11 cellular contexts compared by ENCODE assay signal in genomic region chr15:76988874-76989780, GRCh38. TPM values are rescaled to one million over a fixed set of nuclear protein-coding genes. Genes with fewer than 3 reads are reported as not detected.
DNase-seq lines count a peak whose midpoint lies in the region; ATAC-seq and TF ChIP-seq lines count a peak whose summit lies in the region.
"Had no signal": no experiment of that assay in that cellular context is flagged by ENCODE, and none has a peak within 500 bp of the region (broad histone marks: within the 10 kb centered on the region; RNA-seq: fewer than 3 reads in every experiment).

No MANE protein-coding gene starts in this region.

- no peak for TF ChIP-seq CTCF in endodermal cell (conservative IDR thresholded peaks at IDR 0.05)
- TF ChIP-seq CTCF in breast epithelium (IDR thresholded peaks at IDR 0.05): no peak

- H3K27me3 ChIP-seq in endodermal cell (ENCODE audit: control insufficient read depth, insufficient read depth, low read length, poor library complexity, severe bottlenecking): no peaks in the 10 kb centered on the region
- no peaks in the 10 kb centered on the region for H3K27me3 ChIP-seq in breast epithelium

- H3K27ac ChIP-seq in KOPT-K1 (ENCODE audit: low read depth, low read length, poor library complexity, severe bottlenecking) (peak overlapping the region; percentile 20), endodermal cell (ENCODE audit: low read depth, low read length) (no peak overlapping the region), breast epithelium (no peak overlapping the region)

- peak overlapping the region; percentile 80 for H3K4me3 Mint-ChIP-seq in activated CD4-positive, alpha-beta T cell treated with anti-CD3 and anti-CD28 coated beads, Interleukin-2, amount 10 ng/mL, durations not matched to agents 24 days and 14 days
- H3K4me3 Mint-ChIP-seq in endodermal cell: no peak overlapping the region
- H3K4me3 Mint-ChIP-seq in stimulated activated effector memory CD8-positive, alpha-beta T cell treated with anti-CD3 and anti-CD28 coated beads, Interleukin-12 subunit alpha, Interleukin-12 subunit beta, amount 100 ng/mL, for 72 hours: peak overlapping the region; percentile 70

- H3K9ac ChIP-seq in endodermal cell (ENCODE audit: extremely low read depth, low read length, poor library complexity, severe bottlenecking): no peak overlapping the region

- no peak overlapping the region for H3K4me3 ChIP-seq in endodermal cell (ENCODE audit: low read length)
- H3K4me3 ChIP-seq in breast epithelium: no peak overlapping the region

- DNase-seq in activated CD4-positive, alpha-beta T cell treated with anti-CD3 and anti-CD28 coated beads, Interleukin-2, amount 10 ng/mL, durations not matched to agents 24 days and 14 days: no peak
- DNase-seq in activated CD4-positive, alpha-beta T cell treated with anti-CD3 and anti-CD28 coated beads for 1 hour: no peak
- DNase-seq in endodermal cell (no peak), breast epithelium (ENCODE audit: low spot score in 2 of 2) (no peak), DMS53 treated with DMSO at 0.1 percent for 48 hours (lab: John Stamatoyannopoulos, UW; ENCODE audit: unreplicated experiment) (no peak)
- DNase-seq in stimulated activated effector memory CD8-positive, alpha-beta T cell treated with anti-CD3 and anti-CD28 coated beads, Interleukin-12 subunit alpha, Interleukin-12 subunit beta, amount 100 ng/mL, for 72 hours (ENCODE audit: low spot score in 2 of 2): no peak
- no peak for DNase-seq in stimulated activated naive CD4-positive, alpha-beta T cell (lab: John Stamatoyannopoulos, UW)
- DNase-seq: amniotic stem cell, NCI-H1092 had no signal

- H3K9me3 Mint-ChIP-seq in activated CD4-positive, alpha-beta T cell treated with anti-CD3 and anti-CD28 coated beads, Interleukin-2, amount 10 ng/mL, durations not matched to agents 24 days and 14 days: no peaks in the 10 kb centered on the region
- no peaks in the 10 kb centered on the region for H3K9me3 Mint-ChIP-seq in endodermal cell
- H3K9me3 Mint-ChIP-seq in stimulated activated effector memory CD8-positive, alpha-beta T cell treated with anti-CD3 and anti-CD28 coated beads, Interleukin-12 subunit alpha, Interleukin-12 subunit beta, amount 100 ng/mL, for 72 hours: no peaks in the 10 kb centered on the region

- H3K27me3 Mint-ChIP-seq in activated CD4-positive, alpha-beta T cell treated with anti-CD3 and anti-CD28 coated beads, Interleukin-2, amount 10 ng/mL, durations not matched to agents 24 days and 14 days: no peaks in the 10 kb centered on the region
- no peaks in the 10 kb centered on the region for H3K27me3 Mint-ChIP-seq in endodermal cell (ENCODE audit: insufficient read depth)

- peak overlapping the region; percentile 100 for H3K27ac Mint-ChIP-seq in activated CD4-positive, alpha-beta T cell treated with anti-CD3 and anti-CD28 coated beads, Interleukin-2, amount 10 ng/mL, durations not matched to agents 24 days and 14 days
- H3K27ac Mint-ChIP-seq in endodermal cell: peak overlapping the region; percentile 68
- peak overlapping the region; percentile 98 for H3K27ac Mint-ChIP-seq in stimulated activated effector memory CD8-positive, alpha-beta T cell treated with anti-CD3 and anti-CD28 coated beads, Interleukin-12 subunit alpha, Interleukin-12 subunit beta, amount 100 ng/mL, for 72 hours

- H3K9me3 ChIP-seq in KOPT-K1 (ENCODE audit: insufficient read depth, low read length, poor library complexity, severe bottlenecking): no peaks in the 10 kb centered on the region
- no peaks in the 10 kb centered on the region for H3K9me3 ChIP-seq in endodermal cell (ENCODE audit: control insufficient read depth, low read length)
- no peaks in the 10 kb centered on the region for H3K9me3 ChIP-seq in breast epithelium

- H3K4me1 Mint-ChIP-seq in activated CD4-positive, alpha-beta T cell treated with anti-CD3 and anti-CD28 coated beads, Interleukin-2, amount 10 ng/mL, durations not matched to agents 24 days and 14 days: peaks cover 58% of the 10 kb centered on the region
- peaks cover 14% of the 10 kb centered on the region for H3K4me1 Mint-ChIP-seq in endodermal cell
- H3K4me1 Mint-ChIP-seq in stimulated activated effector memory CD8-positive, alpha-beta T cell treated with anti-CD3 and anti-CD28 coated beads, Interleukin-12 subunit alpha, Interleukin-12 subunit beta, amount 100 ng/mL, for 72 hours: peaks cover 74% of the 10 kb centered on the region

- ATAC-seq in stimulated activated effector memory CD8-positive, alpha-beta T cell treated with anti-CD3 and anti-CD28 coated beads, Interleukin-12 subunit alpha, Interleukin-12 subunit beta, amount 100 ng/mL, for 72 hours: peak; percentile 1

- intact Hi-C loops in activated CD4-positive, alpha-beta T cell treated with anti-CD3 and anti-CD28 coated beads, Interleukin-2, amount 10 ng/mL, durations not matched to agents 24 days and 14 days (cut with micrococcal nuclease): loop anchor here (1.0 to 5.0 kb wide), 7 partner anchors 8 to 198 kb away; no protein-coding TSS in a partner anchor
- intact Hi-C loops in breast epithelium (cut with DNase I; ENCODE audit: low total_unique reads): loop anchor here (5.0 kb wide), 1 partner anchor 353 kb away; no protein-coding TSS in a partner anchor

- no peak for TF ChIP-seq POLR2A in breast epithelium (IDR thresholded peaks at IDR 0.05)

- H3K4me1 ChIP-seq in endodermal cell (ENCODE audit: control insufficient read depth, insufficient read depth, low read length) (peaks cover 6% of the 10 kb centered on the region), breast epithelium (no peaks in the 10 kb centered on the region)

- 93 to 95% methylated on average over 12 of the region's 12 CpGs for WGBS in endodermal cell (ENCODE audit: insufficient coverage in 1 of 2, insufficient read length in 1 of 2), 2 experiments

- peaks cover 2% of the 10 kb centered on the region for H3K36me3 Mint-ChIP-seq in activated CD4-positive, alpha-beta T cell treated with anti-CD3 and anti-CD28 coated beads, Interleukin-2, amount 10 ng/mL, durations not matched to agents 24 days and 14 days (ENCODE audit: low read depth)
- no peaks in the 10 kb centered on the region for H3K36me3 Mint-ChIP-seq in endodermal cell (ENCODE audit: low read depth)
- H3K36me3 Mint-ChIP-seq in stimulated activated effector memory CD8-positive, alpha-beta T cell treated with anti-CD3 and anti-CD28 coated beads, Interleukin-12 subunit alpha, Interleukin-12 subunit beta, amount 100 ng/mL, for 72 hours: peaks cover 15% of the 10 kb centered on the region

- H3K36me3 ChIP-seq in KOPT-K1 (ENCODE audit: insufficient read depth, low read length) (no peaks in the 10 kb centered on the region), endodermal cell (ENCODE audit: control insufficient read depth, insufficient read depth, low read length) (no peaks in the 10 kb centered on the region), breast epithelium (no peaks in the 10 kb centered on the region)

RNA-seq across cellular contexts. Expression of gene PSTPIP1, which starts 5.8 kb away (rescaled TPM):
- total RNA-seq in activated CD4-positive, alpha-beta T cell treated with anti-CD3 and anti-CD28 coated beads, Interleukin-2, amount 10 ng/mL, durations not matched to agents 24 days and 14 days: 182 and 186 TPM in 2 replicates
- 1 to 10 TPM in 1 of 2 donors, under 1 TPM in 1; 0.29 to 1.5 TPM for total RNA-seq in endodermal cell
- polyA plus RNA-seq in endodermal cell (2013, experiment 1 of 2): 0.82 TPM
- 0.58 TPM for polyA plus RNA-seq in endodermal cell (2013, experiment 2 of 2)
- total RNA-seq in breast epithelium: 10 to 100 TPM in 1 of 3 donors, 1 to 10 TPM in 2; 2.6 to 11.0 (median 3.9) TPM
- total RNA-seq: myocyte had no signal

RNA-seq across cellular contexts. Expression of gene RCN2, which starts 57.6 kb away (rescaled TPM):
- 35.1 and 40.5 TPM in 2 replicates for total RNA-seq in activated CD4-positive, alpha-beta T cell treated with anti-CD3 and anti-CD28 coated beads, Interleukin-2, amount 10 ng/mL, durations not matched to agents 24 days and 14 days
- total RNA-seq in endodermal cell (100 to 1,000 TPM; 151 to 165 TPM), breast epithelium (10 to 100 TPM; 40.6 to 47.2 (median 46.2) TPM)
- polyA plus RNA-seq in endodermal cell (2013, experiment 1 of 2): 286 TPM
- polyA plus RNA-seq in endodermal cell (2013, experiment 2 of 2): 283 TPM

Comparison
In these comparisons a context has a peak if more than half of its experiments do, and no peak if none do; other contexts are left out.
1. RNA of gene PSTPIP1, which starts 5.8 kb away (total RNA-seq): 182 to 186 TPM in activated CD4-positive, alpha-beta T cell treated with anti-CD3 and anti-CD28 coated beads, Interleukin-2, amount 10 ng/mL, durations not matched to agents 24 days and 14 days; 2.6 to 11.0 TPM in breast epithelium and 0.29 to 1.5 TPM in endodermal cell; every median in the first group is over 10 times any median in the second.
2. Peak in every context shown above with its lines, with median percentiles within 50 percentile points of each other: H3K27ac Mint-ChIP-seq.